15 cellular contexts compared by ENCODE assay signal in the genomic region with DNA sequence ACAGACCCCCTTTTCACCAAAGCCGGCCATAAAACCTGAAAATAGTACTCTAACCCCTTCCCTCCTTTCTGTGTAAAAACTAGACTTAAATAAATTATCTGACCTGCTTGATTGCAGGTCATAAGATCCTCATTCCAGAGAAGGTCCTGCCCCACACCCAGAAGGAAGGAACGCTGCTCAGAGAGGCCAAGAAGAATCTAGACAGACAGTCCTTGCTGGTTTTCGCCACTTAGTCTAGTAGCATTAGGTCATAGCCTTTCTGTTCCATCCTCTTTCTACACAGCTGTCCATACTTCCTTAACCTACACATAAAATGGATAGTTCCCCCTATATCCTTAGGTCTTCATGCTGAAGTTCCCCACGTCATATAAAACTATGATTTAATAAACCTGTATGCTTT.
"Had no signal": no experiment of that assay in that cellular context is flagged by ENCODE, and none has a peak within 500 bp of the region (broad histone marks: within the 10 kb centered on the region; RNA-seq: fewer than 3 reads in every experiment).

No MANE protein-coding gene starts in this region.

- H3K27ac ChIP-seq: adrenal gland, esophagus muscularis mucosa, pancreas had no signal

- H3K27ac Mint-ChIP-seq: activated naive CD4-positive, alpha-beta T cell treated with anti-CD3 and anti-CD28 coated beads, Interleukin-2, amount 50 U/mL, for 24 hours; T-cell had no signal

- H3K36me3 ChIP-seq: adrenal gland, esophagus muscularis mucosa, pancreas had no signal

- H3K4me1 ChIP-seq: adrenal gland, esophagus muscularis mucosa, pancreas had no signal

- H3K4me1 Mint-ChIP-seq: activated naive CD4-positive, alpha-beta T cell treated with anti-CD3 and anti-CD28 coated beads, Interleukin-2, amount 50 U/mL, for 24 hours; T-cell had no signal

- H3K27me3 ChIP-seq: adrenal gland, esophagus muscularis mucosa, pancreas had no signal

- DNase-seq: activated CD4-positive, alpha-beta T cell treated with anti-CD3 and anti-CD28 coated beads for 1 hour; activated CD4-positive, alpha-beta T cell treated with anti-CD3 and anti-CD28 coated beads, Interleukin-2, amount 50 U/mL, for 48 hours; activated effector memory CD4-positive, alpha-beta T cell treated with anti-CD3 and anti-CD28 coated beads, Interleukin-2, amount 50 U/mL, for 16 hours; adrenal gland; caudate nucleus; hippocampal formation; midbrain; pancreas; stimulated activated CD4-positive, alpha-beta T cell treated with anti-CD3 and anti-CD28 coated beads, Interleukin-12 subunit alpha, Interleukin-12 subunit beta, amount 100 ng/mL, for 4 hours; stimulated activated CD4-positive, alpha-beta T cell treated with anti-CD3 and anti-CD28 coated beads, Interleukin-2, amount 100 ng/mL, for 24 hours; T-cell; T-helper 9 cell had no signal

- FAIRE-seq: colon, pancreas had no signal

- H3K4me3 ChIP-seq: adrenal gland, esophagus muscularis mucosa, pancreas had no signal

- H3K36me3 Mint-ChIP-seq: activated naive CD4-positive, alpha-beta T cell treated with anti-CD3 and anti-CD28 coated beads, Interleukin-2, amount 50 U/mL, for 24 hours; T-cell had no signal

- ATAC-seq: pancreas, T-cell had no signal

- H3K4me3 Mint-ChIP-seq: activated naive CD4-positive, alpha-beta T cell treated with anti-CD3 and anti-CD28 coated beads, Interleukin-2, amount 50 U/mL, for 24 hours; T-cell had no signal

- H3K9me3 ChIP-seq: adrenal gland, pancreas had no signal
